ENCODE assay signal across 1 cellular context in genomic region chrX:46687619-46688018, GRCh38.
TF ChIP-seq lines count a peak whose summit lies in the region.

No MANE protein-coding gene starts in this region.

TF ChIP-seq in SK-N-SH treated with all-trans-retinoic acid at 6 μM for 48 hours, 23 proteins besides CTCF, POLR2A, EP300 and RAD21 (continued from another document):
- TF ChIP-seq CREB5 (CRISPR knock-in tag; IDR thresholded peaks at IDR 0.05; ENCODE audit: low read depth) (no peak), TSHZ2 (CRISPR knock-in tag; IDR thresholded peaks at IDR 0.05) (no peak), CSDC2 (CRISPR knock-in tag; IDR thresholded peaks at IDR 0.05) (no peak)
